In the genomic region with DNA sequence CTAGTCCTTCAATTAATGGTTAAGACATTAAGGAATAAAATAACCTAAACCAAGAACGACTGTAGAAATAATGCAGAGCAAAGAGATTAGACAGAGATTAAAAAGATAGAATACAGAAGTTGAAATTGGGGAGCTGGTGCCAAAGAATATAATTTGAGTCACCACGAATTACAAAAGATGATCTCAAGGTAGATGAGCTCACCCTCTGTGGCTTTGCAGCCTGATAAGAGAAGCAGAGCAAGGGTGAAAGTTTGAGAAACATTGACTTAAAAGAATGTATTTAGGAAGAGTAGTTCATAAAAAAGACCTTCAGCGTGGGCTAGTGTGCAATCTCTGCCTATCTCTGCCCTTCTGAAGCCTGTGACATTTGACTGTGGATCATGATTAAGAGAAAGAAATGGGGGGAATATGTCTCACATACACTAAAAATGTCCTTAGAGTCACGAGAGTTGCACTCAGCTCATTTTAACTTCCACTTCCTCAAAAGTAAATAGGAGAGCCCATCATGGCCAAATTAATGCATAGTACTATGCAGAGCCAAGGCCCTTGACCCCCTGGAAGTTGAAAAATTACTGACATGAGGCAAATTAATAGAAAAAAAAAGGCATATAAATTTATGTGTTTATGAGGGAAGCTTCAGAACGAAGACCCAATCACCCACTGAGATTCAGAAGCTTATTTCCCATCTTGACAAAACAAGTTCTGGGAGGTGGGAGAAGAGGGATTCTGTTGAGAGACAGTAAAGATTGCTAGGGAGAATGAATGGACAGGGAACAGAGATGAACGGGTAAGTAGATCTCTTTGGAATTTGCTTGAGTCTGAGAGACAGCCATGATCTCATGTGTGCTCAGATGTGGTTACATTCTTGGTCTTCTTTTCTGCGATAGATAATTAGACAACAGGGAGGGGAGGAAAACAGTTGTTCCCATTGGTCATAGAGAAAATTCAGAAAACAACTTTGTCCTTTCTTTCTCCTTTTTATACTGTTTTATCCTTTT, we compare ENCODE assay signal across 17 cellular contexts.
DNase-seq lines count a peak whose midpoint lies in the region; ATAC-seq, FAIRE-seq and TF ChIP-seq lines count a peak whose summit lies in the region.
"Had no signal": no experiment of that assay in that cellular context is flagged by ENCODE, and none has a peak within 500 bp of the region (broad histone marks: within the 10 kb centered on the region; RNA-seq: fewer than 3 reads in every experiment).

No MANE protein-coding gene starts in this region.

- no peak overlapping the region for H3K4me3 ChIP-seq in PC-9
- no peak overlapping the region for H3K4me3 ChIP-seq in GM12878
- H3K4me3 ChIP-seq in mesenchymal stem cell (ENCODE audit: insufficient read depth in 1 of 2, low read depth in 1 of 2, low read length in 2 of 2): peak overlapping the region in 1 of 2 experiments; percentile 36
- H3K4me3 ChIP-seq in pancreas: no peak overlapping the region

- H2AK5ac ChIP-seq in mesenchymal stem cell (ENCODE audit: low read length, severe bottlenecking): no peak overlapping the region

- no peak for TF ChIP-seq RAD21 in GM12878 (IDR thresholded peaks at IDR 0.05; ENCODE audit: insufficient read depth, low read depth, low read length)

- CTCF ChIA-PET in PC-9 (lab: Charles Lee): no interaction called here
- CTCF ChIA-PET in GM12878 (lab: Yijun Ruan, JAX): interaction anchor here (0.6 kb wide), 1 partner anchor 1334 kb away, joined by 3 read pairs; no protein-coding TSS in a partner anchor

- H3K79me1 ChIP-seq in mesenchymal stem cell (replicated peaks; ENCODE audit: low read length, poor library complexity, severe bottlenecking): no peaks in the 10 kb centered on the region

- H3K14ac ChIP-seq in mesenchymal stem cell (ENCODE audit: low read length in 2 of 2): no peak overlapping the region

- 14% methylated on average over 7 of the region's 7 CpGs for WGBS in GM12878 (ENCODE audit: insufficient coverage, insufficient replicate concordance, low lambda C conversion rate, missing lambda C conversion rate)
- 69% methylated on average over 5 of the region's 7 CpGs for WGBS in mesenchymal stem cell
- 56 to 57% methylated on average over 7 of the region's 7 CpGs for WGBS in pancreas, 2 donors

- no peaks in the 10 kb centered on the region for H3K36me3 ChIP-seq in PC-9 (ENCODE audit: low read depth)
- no peaks in the 10 kb centered on the region for H3K36me3 ChIP-seq in GM12878 (ENCODE audit: control insufficient read depth in 2 of 2, insufficient read depth in 2 of 2, low read length in 1 of 2)
- H3K36me3 ChIP-seq in mesenchymal stem cell (ENCODE audit: control insufficient read depth in 1 of 2, insufficient read depth in 2 of 2, low read depth in 1 of 2, low read length in 2 of 2): no peaks in the 10 kb centered on the region
- H3K36me3 ChIP-seq in pancreas: no peaks in the 10 kb centered on the region

- 0 out of 2 replicates have a peak overlapping the region, but pooled peaks have one; percentile 16 for H3K4me2 ChIP-seq in PC-9
- no peak overlapping the region for H3K4me2 ChIP-seq in GM12878 (ENCODE audit: control insufficient read depth, insufficient read depth)
- no peak overlapping the region for H3K4me2 ChIP-seq in mesenchymal stem cell (ENCODE audit: low read length, poor library complexity, severe bottlenecking)

- in situ Hi-C loops in GM12878 (cut with MboI) (no loop called here), ACHN (cut with HindIII; ENCODE audit: low pct_ligation_motif_present, low pct_unique_long_range_greater_than_20kb, low sequenced_read_pairs) (no loop called here)

- TF ChIP-seq POLR2A in GM12878 (IDR thresholded peaks at IDR 0.05; ENCODE audit: low read depth, low read length): no peak

- H2BK5ac ChIP-seq in mesenchymal stem cell (ENCODE audit: low read depth, low read length, poor library complexity, severe bottlenecking): no peak overlapping the region

- H3K4ac ChIP-seq in mesenchymal stem cell (ENCODE audit: low read depth in 1 of 2, low read length in 2 of 2): no peak overlapping the region

- H3K18ac ChIP-seq in mesenchymal stem cell (ENCODE audit: low read depth in 1 of 2, low read length in 2 of 2): no peak overlapping the region

- no peak overlapping the region for H2BK120ac ChIP-seq in mesenchymal stem cell (ENCODE audit: low read depth, low read length)

- H3K27me3 ChIP-seq in PC-9 (ENCODE audit: insufficient read depth, low read depth) (no peaks in the 10 kb centered on the region), GM12878 (replicated peaks in 1 of 2; ENCODE audit: control insufficient read depth in 2 of 2, insufficient read depth in 2 of 2, low read length in 1 of 2) (no peaks in the 10 kb centered on the region), mesenchymal stem cell (ENCODE audit: control insufficient read depth in 1 of 2, insufficient read depth in 1 of 2, low read length in 2 of 2) (no peaks in the 10 kb centered on the region), pancreas (no peaks in the 10 kb centered on the region)

- peak; percentile 61 for ATAC-seq in GM12878
- no peak for ATAC-seq in HG03039 (IDR thresholded peaks at IDR 0.05; ENCODE audit: unreplicated experiment)
- no peak for ATAC-seq in pancreas
- ATAC-seq: effector memory CD8-positive, alpha-beta T cell; T-helper 17 cell had no signal

- no peak for TF ChIP-seq EP300 in GM12878 (IDR thresholded peaks at IDR 0.05; ENCODE audit: borderline replicate concordance in 1 of 2, control insufficient read depth in 1 of 2, low read depth in 2 of 2, low read length in 2 of 2)

- intact Hi-C loops in PC-9 (cut with micrococcal nuclease; ENCODE audit: unreplicated experiment): no loop called here
- intact Hi-C loops in GM12878 (cut with micrococcal nuclease; ENCODE audit: unreplicated experiment): loop anchor here (10.0 kb wide), 1 partner anchor 562 kb away; no protein-coding TSS in a partner anchor
- intact Hi-C loops in pancreas (cut with DNase I): no loop called here

- no peak overlapping the region for H2BK15ac ChIP-seq in mesenchymal stem cell (ENCODE audit: low read depth, poor library complexity, severe bottlenecking)

- H4K8ac ChIP-seq in mesenchymal stem cell (ENCODE audit: low read length): no peak overlapping the region

- no peak overlapping the region for H2BK12ac ChIP-seq in mesenchymal stem cell (ENCODE audit: low read length in 2 of 2)

- no peak overlapping the region for H2AFZ ChIP-seq in PC-9
- H2AFZ ChIP-seq in GM12878 (ENCODE audit: control insufficient read depth, low read depth, low read length): no peak overlapping the region; the same call in 1 of the 2 replicates
- H2AFZ ChIP-seq in mesenchymal stem cell (ENCODE audit: low read depth, low read length): no peak overlapping the region

- H3K27ac ChIP-seq in PC-9 (no peak overlapping the region), GM12878 (ENCODE audit: control insufficient read depth, insufficient read depth) (no peak overlapping the region), mesenchymal stem cell (ENCODE audit: low read length, poor library complexity, severe bottlenecking) (no peak overlapping the region), pancreas (no peak overlapping the region)

- H3K79me2 ChIP-seq in PC-9 (ENCODE audit: low read depth): no peaks in the 10 kb centered on the region
- H3K79me2 ChIP-seq in GM12878 (ENCODE audit: control insufficient read depth, insufficient read depth, low read length): no peaks in the 10 kb centered on the region

- H3K9ac ChIP-seq in GM12878 (ENCODE audit: control insufficient read depth, insufficient read depth, low read length): no peak overlapping the region
- peak overlapping the region; percentile 62 for H3K9ac ChIP-seq in mesenchymal stem cell (ENCODE audit: low read length)

- BruUV-seq in PC-9 (replicated peaks; lab: Mats Ljungman, UMichigan) (no TSS peak), GM12878 (replicated peaks; lab: Mats Ljungman, UMichigan) (no TSS peak)

- H3F3A ChIP-seq in PC-9 (ENCODE audit: insufficient read depth, low read depth): no peaks in the 10 kb centered on the region

- no peaks in the 10 kb centered on the region for H3K9me2 ChIP-seq in PC-9 (ENCODE audit: insufficient read depth)

- H3K9me3 ChIP-seq in PC-9 (ENCODE audit: insufficient read depth, low read depth): no peaks in the 10 kb centered on the region
- no peaks in the 10 kb centered on the region; the same call in 2 of the 3 replicates for H3K9me3 ChIP-seq in GM12878 (replicated peaks; ENCODE audit: control insufficient read depth, insufficient read depth, low read length)
- peaks cover 5% of the 10 kb centered on the region for H3K9me3 ChIP-seq in mesenchymal stem cell (ENCODE audit: control insufficient read depth, low read length)
- no peaks in the 10 kb centered on the region for H3K9me3 ChIP-seq in pancreas
- H3K9me3 ChIP-seq: Caco-2 had no signal

- POLR2A ChIA-PET in PC-9 (lab: Charles Lee; ENCODE audit: unreplicated experiment) (interaction anchor here (0.5 kb wide), 1 partner anchor 430 kb away, joined by 3 read pairs; no protein-coding TSS in a partner anchor), GM12878 (lab: Charles Lee) (no interaction called here)

- DNase-seq in HS-5 (ENCODE audit: low read depth) (peak; percentile 49), PC-9 (no peak), GM12878 (ENCODE audit: low read depth, low spot score) (no peak), mesenchymal stem cell (no peak), pancreas (no peak), ACHN (no peak)
- DNase-seq: Caco-2; effector memory CD8-positive, alpha-beta T cell; EL; hypothalamus; midbrain; NCI-H2227 treated with DMSO at 0.1 percent for 48 hours; Right ventricle myocardium superior; substantia nigra; T-helper 17 cell had no signal

- no peaks in the 10 kb centered on the region for H4K20me1 ChIP-seq in PC-9 (ENCODE audit: insufficient read depth)
- H4K20me1 ChIP-seq in GM12878 (ENCODE audit: control insufficient read depth, insufficient read depth): no peaks in the 10 kb centered on the region

- RAD21 ChIA-PET in GM12878 (lab: Charles Lee; ENCODE audit: unreplicated experiment): no interaction called here

- TF ChIP-seq CTCF in PC-9 (conservative IDR thresholded peaks at IDR 0.05) (no peak), GM12878 (IDR thresholded peaks at IDR 0.05 in 2 of 3, conservative IDR thresholded peaks at IDR 0.05 in 1 of 3; ENCODE audit: control insufficient read depth in 2 of 3, extremely low read depth in 1 of 3, insufficient read depth in 1 of 3, low read depth in 3 of 3, low read length in 3 of 3) (no peak), pancreas (IDR thresholded peaks at IDR 0.05) (no peak)

- no peak overlapping the region for H4K91ac ChIP-seq in mesenchymal stem cell (ENCODE audit: low read length)

- SMC1A ChIA-PET in GM12878 (lab: Charles Lee; ENCODE audit: uncharacterized antibody, unreplicated experiment): no interaction called here

- H3K4me1 ChIP-seq in PC-9 (replicated peaks; ENCODE audit: insufficient read depth): peaks cover 8% of the 10 kb centered on the region
- H3K4me1 ChIP-seq in GM12878 (ENCODE audit: control insufficient read depth, insufficient read depth, low read length): no peaks in the 10 kb centered on the region
- H3K4me1 ChIP-seq in mesenchymal stem cell (ENCODE audit: control insufficient read depth, insufficient read depth, low read depth, low read length): no peaks in the 10 kb centered on the region
- H3K4me1 ChIP-seq in pancreas: no peaks in the 10 kb centered on the region
- H3K4me1 ChIP-seq: Caco-2 had no signal

- no peak overlapping the region for H3K23ac ChIP-seq in mesenchymal stem cell (ENCODE audit: low read length in 2 of 2)

- FAIRE-seq in GM12878 (lab: Jason Lieb, UNC) (no peak), pancreas (lab: Jason Lieb, UNC) (no peak)
- FAIRE-seq: HTR-8/SVneo had no signal

TF ChIP-seq in GM12878, 131 proteins besides CTCF, POLR2A, EP300 and RAD21 (continues in another document):
- peak; percentile 23; the same call in 1 of the 2 replicates for TF ChIP-seq ATF7 (IDR thresholded peaks at IDR 0.05; ENCODE audit: low read depth)
